ENCODE assay signal across 2 cellular contexts in the genomic region with DNA sequence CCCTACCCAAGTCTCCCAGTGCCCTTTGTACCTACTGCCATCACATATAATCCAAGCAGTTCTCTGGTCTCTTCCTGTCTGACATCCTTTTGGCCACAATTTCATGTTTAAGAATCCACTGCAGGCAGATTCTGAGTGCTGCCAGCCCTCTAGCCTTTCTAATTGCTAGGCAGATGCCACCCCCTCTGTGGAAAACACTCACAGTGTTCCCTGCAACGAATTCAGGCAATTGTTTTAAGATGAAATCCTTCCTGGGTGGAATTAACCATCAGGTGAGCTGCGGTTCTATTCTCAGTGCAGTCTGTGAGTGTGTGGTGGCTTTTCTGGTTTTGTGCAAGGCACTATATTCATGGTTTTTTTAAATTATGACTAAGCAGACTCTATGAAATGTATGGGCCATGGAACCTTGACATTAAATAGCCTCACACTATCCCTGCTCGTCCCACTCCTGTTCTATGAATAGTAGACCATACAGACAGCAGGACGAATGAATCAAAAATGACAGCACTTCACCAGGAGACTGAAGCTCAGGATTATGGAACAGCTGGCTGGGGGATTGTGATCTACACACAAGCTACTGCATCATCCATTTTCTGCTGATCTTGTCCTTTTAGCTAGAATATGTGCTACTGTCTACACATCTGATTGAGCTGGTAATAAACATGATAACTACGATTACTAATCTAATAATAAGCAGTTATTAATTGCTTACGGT.
TF ChIP-seq lines count a peak whose summit lies in the region.

No MANE protein-coding gene starts in this region.

TF ChIP-seq in A549, 52 proteins besides CTCF, POLR2A, EP300 and RAD21:
- TF ChIP-seq SREBF2 (IDR thresholded peaks at IDR 0.05) (no peak), MAFK (IDR thresholded peaks at IDR 0.05; ENCODE audit: partially characterized antibody) (peak; percentile 72), FOSL2 (IDR thresholded peaks at IDR 0.05) (no peak), FOSL2 (CRISPR knock-in tag; IDR thresholded peaks at IDR 0.05) (no peak)

TF ChIP-seq in IMR-90, 13 proteins besides CTCF, POLR2A, EP300 and RAD21:
- no peak for TF ChIP-seq NFE2L2 (IDR thresholded peaks at IDR 0.05; ENCODE audit: low read depth, low read length)
- peak; percentile 47; the same call in 1 of the 2 replicates for TF ChIP-seq MAFK (IDR thresholded peaks at IDR 0.05; ENCODE audit: low read depth, low read length)
